In genomic region chr1:33036526-33037503, GRCh38 we compare ENCODE assay signal across 8 cellular contexts. TPM values are rescaled to one million over a fixed set of nuclear protein-coding genes. Genes with fewer than 3 reads are reported as not detected.
A peak's percentile ranks its signal among the peaks of the same experiment; 100 is the strongest.
DNase-seq lines count a peak whose midpoint lies in the region; ATAC-seq, FAIRE-seq and TF ChIP-seq lines count a peak whose summit lies in the region.

TSS of gene AK2 (minus strand) at chr1:33036883. CDS start at chr1:33036828, 55 bp downstream.

- peak within 1 kb of the TSS; percentile 93 to 96 for H3K4me3 Mint-ChIP-seq in CD14-positive monocyte

- H3K9me3 Mint-ChIP-seq in CD14-positive monocyte = peaks cover 0 to 2% (median 0%) of the 10 kb centered on the region in 7 donors

- H3K4me1 Mint-ChIP-seq in CD14-positive monocyte = peaks cover 75% of the 10 kb centered on the region

- ATAC-seq in GM19397 (IDR thresholded peaks at IDR 0.05; ENCODE audit: unreplicated experiment) (peak; percentile 99), HG03571 (IDR thresholded peaks at IDR 0.05; ENCODE audit: unreplicated experiment) (peak; percentile 94), HepG2 (peak; percentile 100)

- POLR2A ChIA-PET in HepG2 (lab: Yijun Ruan, JAX) = no interaction called here

- 8% methylated on average over 41 of the region's 59 CpGs for WGBS in HepG2 (ENCODE audit: low lambda C conversion rate)

- no peak for TF ChIP-seq RAD21 in HepG2 (CRISPR knock-in tag; IDR thresholded peaks at IDR 0.05)

- peaks cover 16% of the 10 kb centered on the region; the same call in 1 of the 2 replicates for H4K20me1 ChIP-seq in HepG2 (ENCODE audit: insufficient read depth, low read length)

- H2AFZ ChIP-seq in HepG2 (ENCODE audit: low read length) = no peak within 1 kb of the TSS

- peaks cover 0 to 2% (median 0%) of the 10 kb centered on the region in 3 donors for H3K27me3 Mint-ChIP-seq in CD14-positive monocyte (ENCODE audit: low read depth in 3 of 3)

- no peaks in the 10 kb centered on the region for H3K27me3 ChIP-seq in HepG2 (ENCODE audit: control insufficient read depth in 1 of 2, insufficient read depth in 2 of 2, low read length in 2 of 2)

- peak within 1 kb of the TSS; percentile 77 to 86 (median 85) for H3K4me3 ChIP-seq in HepG2 (replicated peaks in 1 of 3; ENCODE audit: insufficient read depth in 1 of 3, low read depth in 2 of 3, low read length in 3 of 3)

- in situ Hi-C loops in HepG2 (cut with HindIII; ENCODE audit: extremely low pct_ligation_motif_present, low pct_unique_long_range_greater_than_20kb) = no loop called here

- peak within 1 kb of the TSS; percentile 76 for H3K27ac ChIP-seq in HepG2 (ENCODE audit: extremely low read length, insufficient read depth, low read length)

- peak; percentile 63 to 80; a peak in 3 of 4 replicates for TF ChIP-seq POLR2A in HepG2 (IDR thresholded peaks at IDR 0.05; ENCODE audit: insufficient read depth in 1 of 2, low read depth in 2 of 2, low read length in 2 of 2)

- CTCF ChIA-PET in HepG2 (lab: Yijun Ruan, JAX; ENCODE audit: low intra/inter-chr PET ratio, low total read pairs) = no interaction called here

- no peaks in the 10 kb centered on the region for H3K9me3 ChIP-seq in HepG2 (ENCODE audit: low read length)

- peak within 1 kb of the TSS; percentile 99 for H3K4me2 ChIP-seq in HepG2 (ENCODE audit: low read depth, low read length)

- BruUV-seq in HepG2 (replicated peaks; lab: Mats Ljungman, UMichigan) = no TSS peak

- TF ChIP-seq EP300 in HepG2 (IDR thresholded peaks at IDR 0.05; ENCODE audit: low read depth in 2 of 2, low read length in 2 of 2) = no peak
- 0 out of 2 replicates have a peak, but pooled peaks have one; percentile 12 for TF ChIP-seq EP300 in HepG2 (CRISPR knock-in tag; IDR thresholded peaks at IDR 0.05; ENCODE audit: borderline replicate concordance)

- DNase-seq in CD14-positive monocyte (ENCODE audit: low spot score) (peak; percentile 93), NCI-H82 (lab: John Stamatoyannopoulos, UW) (peak; percentile 100), dermis microvascular lymphatic vessel endothelial cell (ENCODE audit: low read depth in 2 of 2) (peak; percentile 95 to 99), HepG2 (ENCODE audit: low spot score) (peak; percentile 97)
- DNase-seq in activated CD4-positive, alpha-beta T cell treated with anti-CD3 and anti-CD28 coated beads, Interleukin-2, amount 50 U/mL, for 48 hours = peak; percentile 95 to 97
- DNase-seq in stimulated activated CD4-positive, alpha-beta T cell treated with anti-CD3 and anti-CD28 coated beads, Interleukin-4, amount 100 ng/mL, for 1 hour = peak; percentile 89

- H3K36me3 Mint-ChIP-seq in CD14-positive monocyte = peaks cover 2 to 12% of the 10 kb centered on the region in 2 donors

- FAIRE-seq in HepG2 (lab: Jason Lieb, UNC) = peak; percentile 70

- intact Hi-C loops in CD14-positive monocyte (cut with micrococcal nuclease) = loop anchor here in 1 of 2 donors (2.0 to 5.0 kb wide), 2 partner anchors 14 to 75 kb away; partner anchors contain the start of gene RNF19B
- intact Hi-C loops in HepG2 (cut with micrococcal nuclease; ENCODE audit: unreplicated experiment) = loop anchor here (2.0 to 5.0 kb wide), 2 partner anchors 18 to 105 kb away; no protein-coding TSS in a partner anchor

- H3K9ac ChIP-seq in HepG2 (ENCODE audit: insufficient read depth, low read depth, low read length) = peak within 1 kb of the TSS; percentile 81

- TF ChIP-seq CTCF in CD14-positive monocyte (IDR thresholded peaks at IDR 0.05) (no peak), HepG2 (CRISPR knock-in tag; IDR thresholded peaks at IDR 0.05) (no peak)

- peaks cover 2 to 12% of the 10 kb centered on the region in 2 experiments; a peak in 2 of 5 replicates for H3K36me3 ChIP-seq in HepG2 (replicated peaks in 1 of 2; ENCODE audit: control insufficient read depth in 1 of 2, insufficient read depth in 2 of 2, low read length in 2 of 2)

- H3K27ac Mint-ChIP-seq in CD14-positive monocyte = peak within 1 kb of the TSS; percentile 93 to 96 (median 95)

- H3K4me1 ChIP-seq in HepG2 (ENCODE audit: insufficient read depth, low read length) = peaks cover 75% of the 10 kb centered on the region

- H3K79me2 ChIP-seq in HepG2 (ENCODE audit: insufficient read depth, low read length) = peaks cover 46% of the 10 kb centered on the region

TF ChIP-seq in HepG2, 621 proteins besides CTCF, POLR2A, EP300 and RAD21 (continues in another document):
- peak; percentile 93 for TF ChIP-seq BRF2 (CRISPR knock-in tag; IDR thresholded peaks at IDR 0.05)
- TF ChIP-seq MED1 (CRISPR knock-in tag; IDR thresholded peaks at IDR 0.05) = peak; percentile 55; the same call in 1 of the 2 replicates
- TF ChIP-seq RXRA (CRISPR knock-in tag; IDR thresholded peaks at IDR 0.05) = peak; percentile 86
- TF ChIP-seq NAIF1 (CRISPR knock-in tag; IDR thresholded peaks at IDR 0.05; ENCODE audit: borderline replicate concordance) = peak; percentile 88
- peak; percentile 94; the same call in 1 of the 2 replicates for TF ChIP-seq ZNF333 (CRISPR knock-in tag; IDR thresholded peaks at IDR 0.05; ENCODE audit: borderline replicate concordance)
- TF ChIP-seq TERF1 (CRISPR knock-in tag; IDR thresholded peaks at IDR 0.05) = 0 out of 2 replicates have a peak, but pooled peaks have one; percentile 5
- peak; percentile 77; the same call in 1 of the 2 replicates for TF ChIP-seq WIZ (CRISPR knock-in tag; IDR thresholded peaks at IDR 0.05)
- 0 out of 2 replicates have a peak, but pooled peaks have one; percentile 38 for TF ChIP-seq RBAK (CRISPR knock-in tag; IDR thresholded peaks at IDR 0.05)
- TF ChIP-seq ADNP (CRISPR knock-in tag; IDR thresholded peaks at IDR 0.05) = no peak
- TF ChIP-seq TRIM22 (IDR thresholded peaks at IDR 0.05) = no peak
- no peak for TF ChIP-seq MBNL3 (CRISPR knock-in tag; conservative IDR thresholded peaks at IDR 0.05)
- TF ChIP-seq ZNF598 (CRISPR knock-in tag; IDR thresholded peaks at IDR 0.05; ENCODE audit: borderline replicate concordance) = 0 out of 2 replicates have a peak, but pooled peaks have one; percentile 84
- TF ChIP-seq NFIC (IDR thresholded peaks at IDR 0.05; ENCODE audit: low read length) = no peak
- TF ChIP-seq CEBPB (IDR thresholded peaks at IDR 0.05; ENCODE audit: borderline replicate concordance, low read depth, low read length) = no peak
- peak; percentile 87 for TF ChIP-seq KMT2B (CRISPR knock-in tag; IDR thresholded peaks at IDR 0.05)
- TF ChIP-seq MIER2 (CRISPR knock-in tag; IDR thresholded peaks at IDR 0.05) = no peak

RNA-seq across cellular contexts. Expression of gene AK2, which starts in this region (rescaled TPM):
- polyA plus RNA-seq in CD14-positive monocyte (100 to 1,000 TPM; 162 to 180 TPM), HepG2 (2011; rRNA removed) (163 and 170 TPM in 2 replicates)
- total RNA-seq in dermis microvascular lymphatic vessel endothelial cell (58.4 and 58.7 TPM in 2 replicates), HepG2 (2016; rRNA removed; fragmentation: Illumina TruSeq; extraction: Trizol) (188 and 241 TPM in 2 replicates)
- 52.1 and 74.6 TPM in 2 replicates for total RNA-seq in HepG2 (2016; cell fraction: cytosol; rRNA removed; fragmentation: Illumina TruSeq; extraction: Trizol; ENCODE audit: low read depth)
- 187 and 275 TPM in 2 replicates for total RNA-seq in HepG2 (2016; cell fraction: insoluble cytoplasmic fraction; rRNA removed; fragmentation: Illumina TruSeq; extraction: Trizol)
- 66.1 and 71.1 TPM in 2 replicates for total RNA-seq in HepG2 (2016; cell fraction: membrane; rRNA removed; fragmentation: Illumina TruSeq; extraction: Trizol)
- total RNA-seq in HepG2 (2016; cell fraction: nucleus; rRNA removed; fragmentation: Illumina TruSeq; extraction: Trizol) = 105 and 106 TPM in 2 replicates
- polyA plus RNA-seq in HepG2 (2011; cell fraction: cytosol; rRNA removed) = 225 and 227 TPM in 2 replicates
- 171 and 188 TPM in 2 replicates for polyA plus RNA-seq in HepG2 (2011; cell fraction: nucleus; rRNA removed)
- 124 and 158 TPM in 2 replicates for polyA plus RNA-seq in HepG2 (2012)
- polyA plus RNA-seq in HepG2 (2016; cell fraction: cytosol; fragmentation: Illumina TruSeq; extraction: Trizol; ENCODE audit: low read depth) = 51.9 and 61.1 TPM in 2 replicates
- 273 and 291 TPM in 2 replicates for polyA plus RNA-seq in HepG2 (2016; cell fraction: insoluble cytoplasmic fraction; fragmentation: Illumina TruSeq; extraction: Trizol; ENCODE audit: low read depth)
- polyA plus RNA-seq in HepG2 (2016; cell fraction: membrane; fragmentation: Illumina TruSeq; extraction: Trizol; ENCODE audit: low read depth) = 58.4 and 63.7 TPM in 2 replicates
- 152 and 193 TPM in 2 replicates for polyA plus RNA-seq in HepG2 (2016; cell fraction: nucleus; fragmentation: Illumina TruSeq; extraction: Trizol; ENCODE audit: insufficient read depth, low read depth)
- 55.0 and 146 TPM in 2 replicates for polyA minus RNA-seq in HepG2 (2011; rRNA and poly(A)+ RNA removed; ENCODE audit: low replicate concordance)
- 54.3 and 66.4 TPM in 2 replicates for polyA minus RNA-seq in HepG2 (2011; cell fraction: cytosol; rRNA and poly(A)+ RNA removed)
- polyA minus RNA-seq in HepG2 (2011; cell fraction: nucleus; rRNA and poly(A)+ RNA removed) = 96.8 and 148 TPM in 2 replicates

Comparison
In these comparisons a context has a peak if more than half of its experiments do, and no peak if none do; other contexts are left out.
1. Peak in every context shown above with its lines: DNase-seq, ATAC-seq, H3K4me3 ChIP-seq and H3K27ac ChIP-seq.